In the genomic region with DNA sequence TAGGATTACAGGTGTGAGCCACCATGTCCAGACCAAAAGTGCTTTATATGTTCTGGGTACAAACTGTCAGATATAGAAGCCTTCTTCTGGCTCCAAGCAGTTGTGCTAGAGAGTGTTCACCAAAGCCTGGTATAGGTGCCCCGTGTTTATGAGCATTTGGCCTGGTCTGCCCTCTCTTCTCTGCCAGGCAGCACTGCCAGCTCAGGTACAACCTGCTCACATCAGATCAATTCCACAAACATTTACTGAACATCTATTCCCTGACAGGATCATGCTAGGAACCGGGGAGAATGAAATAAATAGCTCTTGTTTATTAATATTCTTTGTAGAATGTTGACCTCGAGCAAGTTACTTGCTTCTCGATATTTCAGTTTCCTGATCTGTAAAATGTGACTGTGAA, we compare ENCODE assay signal across 18 cellular contexts. TPM values are rescaled to one million over a fixed set of nuclear protein-coding genes. Genes with fewer than 3 reads are reported as not detected.
DNase-seq lines count a peak whose midpoint lies in the region; ATAC-seq and TF ChIP-seq lines count a peak whose summit lies in the region.
"Had no signal": no experiment of that assay in that cellular context is flagged by ENCODE, and none has a peak within 500 bp of the region (broad histone marks: within the 10 kb centered on the region; RNA-seq: fewer than 3 reads in every experiment).

No MANE protein-coding gene starts in this region.

- ATAC-seq in activated naive CD8-positive, alpha-beta T cell treated with anti-CD3 and anti-CD28 coated beads, Interleukin-2, amount 50 U/mL, for 24 hours, result no peak
- ATAC-seq: CD8-positive, alpha-beta T cell; GM12878 had no signal

- H3K36me3 Mint-ChIP-seq in activated naive CD8-positive, alpha-beta T cell treated with anti-CD3 and anti-CD28 coated beads, Interleukin-2, amount 50 U/mL, for 24 hours (ENCODE audit: low read depth), result no peaks in the 10 kb centered on the region

- no peak overlapping the region for H3K27ac Mint-ChIP-seq in activated naive CD8-positive, alpha-beta T cell treated with anti-CD3 and anti-CD28 coated beads, Interleukin-2, amount 50 U/mL, for 24 hours
- H3K27ac Mint-ChIP-seq: CD4-positive, CD25-positive, alpha-beta regulatory T cell; CD8-positive, alpha-beta T cell; HFFc6 had no signal

- no peaks in the 10 kb centered on the region for H3K9me3 Mint-ChIP-seq in activated naive CD8-positive, alpha-beta T cell treated with anti-CD3 and anti-CD28 coated beads, Interleukin-2, amount 50 U/mL, for 24 hours
- H3K9me3 Mint-ChIP-seq: CD4-positive, CD25-positive, alpha-beta regulatory T cell; CD8-positive, alpha-beta T cell; HFFc6 had no signal

- H3K4me1 Mint-ChIP-seq in activated naive CD8-positive, alpha-beta T cell treated with anti-CD3 and anti-CD28 coated beads, Interleukin-2, amount 50 U/mL, for 24 hours, result peaks cover 6% of the 10 kb centered on the region

- H3K4me1 ChIP-seq in prostate gland (replicated peaks), result no peaks in the 10 kb centered on the region
- H3K4me1 ChIP-seq: Caco-2 had no signal

- H3K27me3 Mint-ChIP-seq in activated naive CD8-positive, alpha-beta T cell treated with anti-CD3 and anti-CD28 coated beads, Interleukin-2, amount 50 U/mL, for 24 hours, result no peaks in the 10 kb centered on the region
- H3K27me3 Mint-ChIP-seq: CD4-positive, CD25-positive, alpha-beta regulatory T cell had no signal

- H3K9me3 ChIP-seq in prostate gland, result no peaks in the 10 kb centered on the region
- H3K9me3 ChIP-seq: Caco-2, HAP-1 had no signal

- no peaks in the 10 kb centered on the region for H3K27me3 ChIP-seq in prostate gland (replicated peaks; ENCODE audit: insufficient read depth)

- no peaks in the 10 kb centered on the region for H3K36me3 ChIP-seq in prostate gland

- H3K27ac ChIP-seq in C4-2B (peak overlapping the region; percentile 47), prostate gland (peak overlapping the region in 1 of 2 donors; percentile 66)

- no peak overlapping the region for H3K4me3 Mint-ChIP-seq in activated naive CD8-positive, alpha-beta T cell treated with anti-CD3 and anti-CD28 coated beads, Interleukin-2, amount 50 U/mL, for 24 hours
- H3K4me3 Mint-ChIP-seq: CD4-positive, CD25-positive, alpha-beta regulatory T cell; CD8-positive, alpha-beta T cell; HFFc6 had no signal

- intact Hi-C loops in prostate gland (cut with DNase I), result no loop called here

- DNase-seq in LNCaP clone FGC (ENCODE audit: low read depth), result peak; percentile 69
- DNase-seq in islet precursor cell, result peak; percentile 25
- peak; percentile 59 for DNase-seq in prostate gland (ENCODE audit: low spot score)
- DNase-seq in cerebellar cortex (ENCODE audit: low spot score), result no peak
- no peak for DNase-seq in activated naive CD8-positive, alpha-beta T cell treated with anti-CD3 and anti-CD28 coated beads, Interleukin-2, amount 50 U/mL, for 24 hours
- DNase-seq: C1 segment of cervical spinal cord; Caco-2; CD4-positive, CD25-positive, alpha-beta regulatory T cell; CD8-positive, alpha-beta T cell; DMS153; DMS79; EL; GDM1; GOT3; HFFc6 had no signal

- TF ChIP-seq CTCF in C4-2B (conservative IDR thresholded peaks at IDR 0.05) (no peak), LNCaP clone FGC (IDR thresholded peaks at IDR 0.05; ENCODE audit: control insufficient read depth, extremely low read depth, insufficient read depth) (no peak), prostate gland (IDR thresholded peaks at IDR 0.05) (no peak)

- H3K4me3 ChIP-seq in LNCaP clone FGC (ENCODE audit: low read depth, low read length) (no peak overlapping the region), prostate gland (no peak overlapping the region)
- H3K4me3 ChIP-seq: GM12878, HAP-1 had no signal

- 53% methylated on average over 4 of the region's 4 CpGs for WGBS in prostate gland

- TF ChIP-seq POLR2A in prostate gland (IDR thresholded peaks at IDR 0.05), result no peak

RNA-seq across cellular contexts. Expression of gene SOCS2, which starts 20.0 kb away (rescaled TPM):
- total RNA-seq in prostate gland, result 100 to 1,000 TPM; 125 to 273 TPM

Comparison
In these comparisons a context has a peak if more than half of its experiments do, and no peak if none do; other contexts are left out.
1. DNase-seq: peak in LNCaP clone FGC (single experiment), islet precursor cell (single experiment) and prostate gland (single experiment); none in cerebellar cortex (single experiment) and activated naive CD8-positive, alpha-beta T cell treated with anti-CD3 and anti-CD28 coated beads, Interleukin-2, amount 50 U/mL, for 24 hours (single experiment).